In the genomic region with DNA sequence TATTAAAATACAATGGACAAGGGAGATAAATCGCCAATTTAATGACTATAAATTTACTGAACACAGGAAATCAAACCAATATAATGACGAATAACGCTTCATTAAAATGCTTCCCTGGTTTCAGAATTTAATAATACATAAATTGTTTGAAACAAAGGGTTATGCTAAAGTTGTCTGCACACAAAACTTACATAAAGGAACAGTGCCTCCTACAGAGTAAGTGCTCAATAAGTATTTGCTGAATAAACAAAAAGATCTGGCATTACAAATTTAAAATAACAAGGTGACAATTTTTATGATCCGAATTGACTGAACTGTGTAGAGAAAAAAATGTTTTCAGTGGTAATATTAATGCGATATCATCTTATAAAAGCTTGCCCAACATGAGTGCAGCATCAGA, we compare ENCODE assay signal across 8 cellular contexts.
DNase-seq lines count a peak whose midpoint lies in the region; ATAC-seq and TF ChIP-seq lines count a peak whose summit lies in the region.

No MANE protein-coding gene starts in this region.

- no peak for DNase-seq in activated T-cell treated with anti-CD3 and anti-CD28 coated beads, Interleukin-2, amount 50 U/mL, for 4 hours
- DNase-seq in activated T-cell treated with anti-CD3 and anti-CD28 coated beads for 4 hours (no peak), SJSA1 (ENCODE audit: low read depth in 1 of 2, low spot score in 2 of 2) (peak in 1 of 2 experiments; percentile 18), fibroblast of gingiva (ENCODE audit: low read depth) (peak; percentile 6), gastrocnemius medialis (no peak), NCI-H2227 (lab: John Stamatoyannopoulos, UW; ENCODE audit: unreplicated experiment) (no peak)
- DNase-seq in activated CD4-positive, alpha-beta T cell treated with anti-CD3 and anti-CD28 coated beads, Interleukin-2, amount 50 U/mL, for 1 hour: no peak

- H3K4me1 Mint-ChIP-seq in activated T-cell treated with anti-CD3 and anti-CD28 coated beads, Interleukin-2, amount 50 U/mL, for 4 hours (ENCODE audit: low read depth): peaks cover 35% of the 10 kb centered on the region

- H3K4me3 ChIP-seq in SJSA1: peak overlapping the region; percentile 71
- H3K4me3 ChIP-seq in gastrocnemius medialis: peak overlapping the region; percentile 65 to 90 (median 70)

- H3K36me3 ChIP-seq in SJSA1 (peaks cover 9% of the 10 kb centered on the region), gastrocnemius medialis (no peaks in the 10 kb centered on the region)

- no peak for TF ChIP-seq POLR2A in gastrocnemius medialis (IDR thresholded peaks at IDR 0.05)

- TF ChIP-seq CTCF in gastrocnemius medialis (IDR thresholded peaks at IDR 0.05 in 4 of 5, conservative IDR thresholded peaks at IDR 0.05 in 1 of 5): no peak

- no peak for ATAC-seq in activated T-cell treated with anti-CD3 and anti-CD28 coated beads, Interleukin-2, amount 50 U/mL, for 4 hours
- ATAC-seq in gastrocnemius medialis (no peak), GM19467 (IDR thresholded peaks at IDR 0.05; ENCODE audit: unreplicated experiment) (no peak)

- H3K4me1 ChIP-seq in SJSA1 (replicated peaks): peaks cover 3% of the 10 kb centered on the region
- H3K4me1 ChIP-seq in gastrocnemius medialis: peaks cover 29 to 33% of the 10 kb centered on the region in 2 donors

- no peaks in the 10 kb centered on the region for H3K27me3 ChIP-seq in SJSA1 (replicated peaks)
- no peaks in the 10 kb centered on the region for H3K27me3 ChIP-seq in gastrocnemius medialis

- no peaks in the 10 kb centered on the region for H3K9me3 Mint-ChIP-seq in activated T-cell treated with anti-CD3 and anti-CD28 coated beads, Interleukin-2, amount 50 U/mL, for 4 hours

- intact Hi-C loops in gastrocnemius medialis (cut with DNase I; ENCODE audit: low total_unique reads): loop anchor here (10.0 kb wide), 1 partner anchor 370 kb away; a partner anchor contains a TSS

- peak overlapping the region; percentile 99 for H3K4me3 Mint-ChIP-seq in activated T-cell treated with anti-CD3 and anti-CD28 coated beads, Interleukin-2, amount 50 U/mL, for 4 hours

- H3K9me3 ChIP-seq in SJSA1 (replicated peaks) (no peaks in the 10 kb centered on the region), gastrocnemius medialis (no peaks in the 10 kb centered on the region)

- no peaks in the 10 kb centered on the region for H3K27me3 Mint-ChIP-seq in activated T-cell treated with anti-CD3 and anti-CD28 coated beads, Interleukin-2, amount 50 U/mL, for 4 hours (ENCODE audit: low read depth)

- H3K27ac ChIP-seq in SJSA1 (no peak overlapping the region), gastrocnemius medialis (peak overlapping the region; percentile 92 to 98 (median 92))

- H3K36me3 Mint-ChIP-seq in activated T-cell treated with anti-CD3 and anti-CD28 coated beads, Interleukin-2, amount 50 U/mL, for 4 hours (ENCODE audit: insufficient read depth): peaks cover 4% of the 10 kb centered on the region

- in situ Hi-C loops in gastrocnemius medialis (cut with MboI; ENCODE audit: low sequenced_read_pairs in 4 of 4): loop anchor here in 3 of 4 donors (5.0 to 10.0 kb wide), 3 partner anchors 50 to 212 kb away; no protein-coding TSS in a partner anchor
